In the genomic region with DNA sequence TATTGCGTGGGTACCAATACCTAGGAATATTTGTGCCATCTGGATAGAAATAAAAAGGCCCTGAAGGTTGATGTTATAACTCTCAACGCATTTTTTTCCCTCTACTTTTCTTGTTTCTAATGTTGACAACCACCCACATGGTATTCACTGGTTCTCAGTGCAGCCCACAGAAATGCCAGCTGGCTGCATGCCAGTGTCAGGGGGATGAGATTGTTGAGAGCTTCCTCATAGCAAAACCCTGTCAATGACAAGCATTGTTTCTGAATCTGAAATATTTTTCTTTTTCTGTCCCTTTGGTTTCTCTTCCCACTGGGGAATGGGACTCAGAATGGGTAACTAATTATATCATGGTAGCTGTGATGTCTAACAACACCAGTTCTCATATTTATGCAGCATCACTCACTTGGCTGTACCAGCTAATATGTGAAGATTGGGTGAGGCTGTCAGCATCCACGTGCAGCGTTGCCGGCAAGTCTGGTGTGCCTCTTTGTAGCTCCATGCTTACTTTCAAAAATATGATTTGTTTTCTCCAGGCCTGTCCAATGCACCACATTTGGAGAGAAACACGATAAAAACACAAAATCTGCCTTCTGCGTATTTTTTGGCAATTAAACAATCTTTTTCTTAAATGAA, we compare ENCODE assay signal across 11 cellular contexts.
DNase-seq lines count a peak whose midpoint lies in the region; ATAC-seq and FAIRE-seq lines count a peak whose summit lies in the region.
"Had no signal": no experiment of that assay in that cellular context is flagged by ENCODE, and none has a peak within 500 bp of the region (broad histone marks: within the 10 kb centered on the region; RNA-seq: fewer than 3 reads in every experiment).

No MANE protein-coding gene starts in this region.

- intact Hi-C loops in Right ventricle myocardium superior (cut with DNase I) (no loop called here), cardiac septum (cut with DNase I) (no loop called here), left ventricle myocardium superior (cut with micrococcal nuclease) (no loop called here), posterior vena cava (cut with DNase I) (no loop called here)

- FAIRE-seq in urothelium cell line (lab: Jason Lieb, UNC) = no peak

- ATAC-seq in Right ventricle myocardium superior (ENCODE audit: poor library complexity) = no peak
- no peak for ATAC-seq in left ventricle myocardium superior
- no peak for ATAC-seq in GM19035 (IDR thresholded peaks at IDR 0.05; ENCODE audit: unreplicated experiment)
- no peak for ATAC-seq in HG03342 (IDR thresholded peaks at IDR 0.05; ENCODE audit: unreplicated experiment)
- ATAC-seq: activated naive CD8-positive, alpha-beta T cell treated with anti-CD3 and anti-CD28 coated beads, Interleukin-2, amount 50 U/mL, for 24 hours; HCT116 had no signal

- DNase-seq in Right ventricle myocardium superior (peak; percentile 46), cardiac septum (ENCODE audit: low spot score) (no peak), amniotic epithelial cell (ENCODE audit: low read depth) (peak; percentile 85), left ventricle myocardium superior (peak; percentile 35), urothelium cell line (ENCODE audit: low spot score) (peak; percentile 71), posterior vena cava (ENCODE audit: low spot score) (no peak)
- DNase-seq: activated CD4-positive, CD25-positive, alpha-beta regulatory T cell treated with anti-CD3 and anti-CD28 coated beads, Interleukin-2, amount 50 U/mL, for 72 hours; activated naive CD8-positive, alpha-beta T cell treated with anti-CD3 and anti-CD28 coated beads, Interleukin-2, amount 50 U/mL, for 24 hours had no signal

Comparison
In these comparisons a context has a peak if more than half of its experiments do, and no peak if none do; other contexts are left out.
1. DNase-seq: peak in Right ventricle myocardium superior (single experiment), amniotic epithelial cell (single experiment), left ventricle myocardium superior (single experiment) and urothelium cell line (single experiment); none in cardiac septum (single experiment) and posterior vena cava (single experiment).